In the genomic region with DNA sequence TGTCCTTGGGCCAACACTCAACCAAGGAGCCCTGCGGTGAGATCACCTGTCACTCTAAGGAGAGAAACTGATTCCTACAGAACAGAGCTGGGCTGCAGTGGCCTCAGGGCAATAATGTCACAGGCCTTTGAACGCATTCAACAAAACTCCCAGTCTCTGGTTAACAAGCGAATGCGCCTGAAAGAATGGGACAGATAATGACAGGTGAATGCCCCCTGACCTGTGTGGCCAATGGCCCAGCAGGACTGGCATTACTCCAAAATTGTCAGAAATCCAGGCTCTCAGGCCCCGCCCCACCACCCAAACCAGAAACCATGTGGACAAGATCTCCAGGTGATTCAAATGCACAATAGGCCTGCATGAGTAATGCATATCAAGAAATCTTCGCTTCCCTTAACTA, we compare ENCODE assay signal across 16 cellular contexts.
"Had no signal": no experiment of that assay in that cellular context is flagged by ENCODE, and none has a peak within 500 bp of the region (broad histone marks: within the 10 kb centered on the region; RNA-seq: fewer than 3 reads in every experiment).

No MANE protein-coding gene starts in this region.

- H3K4me3 ChIP-seq: mucosa of descending colon, skin epidermis had no signal

- H3K27me3 ChIP-seq: neutrophil had no signal

- ATAC-seq: activated CD8-positive, alpha-beta memory T cell treated with anti-CD3 and anti-CD28 coated beads, Interleukin-2, amount 10 ng/mL, durations not matched to agents 7 days and 5 days; left lobe of liver; naive thymus-derived CD8-positive, alpha-beta T cell; stimulated activated naive CD8-positive, alpha-beta T cell treated with anti-CD3 and anti-CD28 coated beads, Interleukin-15, Interleukin-2, amounts not matched to agents 100 U/mL and 50 U/mL, for 24 hours; T-helper 17 cell had no signal

- H3K9me3 ChIP-seq: mucosa of descending colon, neutrophil had no signal

- H3K27ac ChIP-seq: neutrophil, WERI-Rb-1 had no signal

- DNase-seq: activated CD4-positive, alpha-beta T cell treated with anti-CD3 and anti-CD28 coated beads, Interleukin-2, amount 50 U/mL, for 48 hours; activated CD8-positive, alpha-beta memory T cell treated with anti-CD3 and anti-CD28 coated beads, Interleukin-2, amount 10 ng/mL, durations not matched to agents 7 days and 5 days; activated effector memory CD4-positive, alpha-beta T cell treated with anti-CD3 and anti-CD28 coated beads, Interleukin-2, amount 50 U/mL, for 16 hours; activated T-cell treated with anti-CD3 and anti-CD28 coated beads, Interleukin-2, amount 50 U/mL, for 1 hour; caudate nucleus; effector CD8-positive, alpha-beta T cell; naive thymus-derived CD8-positive, alpha-beta T cell; stimulated activated CD4-positive, alpha-beta T cell treated with anti-CD3 and anti-CD28 coated beads, Interleukin-4, amount 100 ng/mL, for 4 hours; stimulated activated CD8-positive, alpha-beta memory T cell treated with anti-CD3 and anti-CD28 coated beads, Interleukin-4, amount 100 ng/mL, for 48 hours; stimulated activated naive CD8-positive, alpha-beta T cell treated with anti-CD3 and anti-CD28 coated beads, Interleukin-15, Interleukin-2, amounts not matched to agents 100 U/mL and 50 U/mL, for 24 hours; T-helper 17 cell; WERI-Rb-1 had no signal

- H3K36me3 ChIP-seq: neutrophil, WERI-Rb-1 had no signal
